ENCODE assay signal across 10 cellular contexts in genomic region chr5:81748556-81748955, GRCh38. TPM values are rescaled to one million over a fixed set of nuclear protein-coding genes. Genes with fewer than 3 reads are reported as not detected.
DNase-seq lines count a peak whose midpoint lies in the region; ATAC-seq and TF ChIP-seq lines count a peak whose summit lies in the region.
"Had no signal": no experiment of that assay in that cellular context is flagged by ENCODE, and none has a peak within 500 bp of the region (broad histone marks: within the 10 kb centered on the region; RNA-seq: fewer than 3 reads in every experiment).

No MANE protein-coding gene starts in this region.

- H3K4me1 ChIP-seq in hepatocyte (ENCODE audit: insufficient read depth) (peaks cover 9% of the 10 kb centered on the region), thoracic aorta (ENCODE audit: control insufficient read depth in 1 of 2, low read depth in 2 of 2) (peaks cover 5 to 57% of the 10 kb centered on the region in 2 donors)

- peak overlapping the region; percentile 80 for H3K4me2 ChIP-seq in hepatocyte

- H3K79me2 ChIP-seq in hepatocyte, result peaks cover 61% of the 10 kb centered on the region

- no peak for DNase-seq in activated naive CD4-positive, alpha-beta T cell treated with anti-CD3 and anti-CD28 coated beads for 36 hours
- no peak for DNase-seq in activated naive CD4-positive, alpha-beta T cell treated with anti-CD3 and anti-CD28 coated beads, Interleukin-2, amount 50 U/mL, for 72 hours (ENCODE audit: low spot score in 2 of 2)
- DNase-seq in T-cell (no peak), hepatocyte (ENCODE audit: low spot score) (no peak), thoracic aorta (ENCODE audit: low spot score) (no peak), ureter (ENCODE audit: low spot score) (no peak), A172 (ENCODE audit: low spot score) (no peak)
- DNase-seq: DMS153; stimulated activated CD8-positive, alpha-beta memory T cell treated with anti-CD3 and anti-CD28 coated beads, Interleukin-4, amount 100 ng/mL, for 48 hours had no signal

- 82% methylated on average over 3 of the region's 3 CpGs for WGBS in hepatocyte (ENCODE audit: low lambda C conversion rate, missing lambda C conversion rate)

- peak overlapping the region; percentile 92 for H3K4me3 Mint-ChIP-seq in activated naive CD4-positive, alpha-beta T cell treated with anti-CD3 and anti-CD28 coated beads for 36 hours
- H3K4me3 Mint-ChIP-seq in T-cell, result peak overlapping the region; percentile 94 to 96 (median 95)

- no peak overlapping the region for H2AFZ ChIP-seq in hepatocyte

- peaks cover 4% of the 10 kb centered on the region for H3K36me3 Mint-ChIP-seq in activated naive CD4-positive, alpha-beta T cell treated with anti-CD3 and anti-CD28 coated beads for 36 hours (ENCODE audit: low read depth)
- peaks cover 0 to 10% of the 10 kb centered on the region in 2 donors for H3K36me3 Mint-ChIP-seq in activated naive CD4-positive, alpha-beta T cell treated with anti-CD3 and anti-CD28 coated beads, Interleukin-2, amount 50 U/mL, for 72 hours
- no peaks in the 10 kb centered on the region for H3K36me3 Mint-ChIP-seq in T-cell

- TF ChIP-seq CTCF in hepatocyte (IDR thresholded peaks at IDR 0.05; ENCODE audit: poor library complexity), result peak; percentile 22
- TF ChIP-seq CTCF in thoracic aorta (IDR thresholded peaks at IDR 0.05), result no peak

- POLR2A ChIA-PET in T-cell (lab: Charles Lee), result no interaction called here

- H3K36me3 ChIP-seq in hepatocyte (replicated peaks; ENCODE audit: insufficient read depth, low read depth) (no peaks in the 10 kb centered on the region), thoracic aorta (no peaks in the 10 kb centered on the region)

- no peaks in the 10 kb centered on the region for H3K9me3 Mint-ChIP-seq in activated naive CD4-positive, alpha-beta T cell treated with anti-CD3 and anti-CD28 coated beads for 36 hours
- H3K9me3 Mint-ChIP-seq in activated naive CD4-positive, alpha-beta T cell treated with anti-CD3 and anti-CD28 coated beads, Interleukin-2, amount 50 U/mL, for 72 hours, result no peaks in the 10 kb centered on the region
- no peaks in the 10 kb centered on the region for H3K9me3 Mint-ChIP-seq in T-cell

- CTCF ChIA-PET in activated naive CD4-positive, alpha-beta T cell treated with anti-CD3 and anti-CD28 coated beads for 36 hours (lab: Charles Lee), result interaction anchor here (1.2 kb wide), 1 partner anchor 31 kb away, joined by 3 read pairs; no protein-coding TSS in a partner anchor
- CTCF ChIA-PET in T-cell (lab: Charles Lee), result interaction anchor here in 1 of 2 donors (0.6 kb wide), 1 partner anchor 165 kb away, joined by 3 read pairs; no protein-coding TSS in a partner anchor

- no peaks in the 10 kb centered on the region for H3K27me3 Mint-ChIP-seq in activated naive CD4-positive, alpha-beta T cell treated with anti-CD3 and anti-CD28 coated beads for 36 hours (ENCODE audit: low read depth)
- no peaks in the 10 kb centered on the region for H3K27me3 Mint-ChIP-seq in T-cell

- H4K20me1 ChIP-seq in hepatocyte (ENCODE audit: insufficient read depth, poor library complexity, severe bottlenecking), result peaks cover 31% of the 10 kb centered on the region

- intact Hi-C loops in activated naive CD4-positive, alpha-beta T cell treated with anti-CD3 and anti-CD28 coated beads for 36 hours (cut with micrococcal nuclease), result loop anchor here (2.0 to 10.0 kb wide), 3 partner anchors 14 to 1326 kb away; partner anchors contain the start of genes TMEM167A and XRCC4

- H3K4me1 Mint-ChIP-seq in activated naive CD4-positive, alpha-beta T cell treated with anti-CD3 and anti-CD28 coated beads for 36 hours (ENCODE audit: low read depth), result peaks cover 35% of the 10 kb centered on the region
- peaks cover 43 to 49% (median 48%) of the 10 kb centered on the region in 3 donors for H3K4me1 Mint-ChIP-seq in T-cell

- H3K27me3 ChIP-seq in hepatocyte, result no peaks in the 10 kb centered on the region
- H3K27me3 ChIP-seq in thoracic aorta (replicated peaks; ENCODE audit: insufficient read depth), result no peaks in the 10 kb centered on the region

- ATAC-seq in activated naive CD4-positive, alpha-beta T cell treated with anti-CD3 and anti-CD28 coated beads, Interleukin-2, amount 50 U/mL, for 72 hours, result no peak
- no peak for ATAC-seq in T-cell (replicated peaks in 1 of 4)
- no peak for ATAC-seq in thoracic aorta (ENCODE audit: insufficient number of reproducible peaks, low FRiP score, low read depth)
- ATAC-seq in GM19328 (IDR thresholded peaks at IDR 0.05; ENCODE audit: unreplicated experiment), result no peak

- H3K4me3 ChIP-seq in hepatocyte, result no peak overlapping the region
- H3K4me3 ChIP-seq in thoracic aorta, result peak overlapping the region; percentile 96

- H3K27ac ChIP-seq in hepatocyte (no peak overlapping the region), thoracic aorta (no peak overlapping the region)

- no peaks in the 10 kb centered on the region for H3K9me3 ChIP-seq in hepatocyte (ENCODE audit: low read depth)
- no peaks in the 10 kb centered on the region for H3K9me3 ChIP-seq in thoracic aorta

- no peaks in the 10 kb centered on the region for H3K9me2 ChIP-seq in hepatocyte (replicated peaks; ENCODE audit: insufficient read depth)

- no peak overlapping the region for H3K27ac Mint-ChIP-seq in activated naive CD4-positive, alpha-beta T cell treated with anti-CD3 and anti-CD28 coated beads for 36 hours
- H3K27ac Mint-ChIP-seq in activated naive CD4-positive, alpha-beta T cell treated with anti-CD3 and anti-CD28 coated beads, Interleukin-2, amount 50 U/mL, for 72 hours, result peak overlapping the region in 1 of 2 donors; percentile 87
- peak overlapping the region; percentile 69 to 86 for H3K27ac Mint-ChIP-seq in T-cell

RNA-seq across cellular contexts. Expression of gene SSBP2, which starts 2.3 kb away (rescaled TPM):
- 10 to 100 TPM; 14.5 to 14.7 TPM for total RNA-seq in activated naive CD4-positive, alpha-beta T cell treated with anti-CD3 and anti-CD28 coated beads for 36 hours
- 10 to 100 TPM in 1 of 2 donors, 1 to 10 TPM in 1; 10.0 to 20.9 TPM for total RNA-seq in activated naive CD4-positive, alpha-beta T cell treated with anti-CD3 and anti-CD28 coated beads, Interleukin-2, amount 50 U/mL, for 72 hours
- 10 to 100 TPM; 31.1 to 44.9 (median 35.8) TPM for total RNA-seq in T-cell
- 23.7 and 29.3 TPM in 2 replicates for total RNA-seq in hepatocyte
- polyA plus RNA-seq in hepatocyte, result 47.7 and 48.2 TPM in 2 replicates
- total RNA-seq in thoracic aorta, result 10 to 100 TPM; 23.7 to 75.0 TPM
- 59.0 TPM for total RNA-seq in ureter
- total RNA-seq in A172 (2014; rRNA removed; shearing (Covaris generic)), result 11.9 and 12.4 TPM in 2 replicates
